In genomic region chr2:205570641-205571040, GRCh38 we compare ENCODE assay signal across 16 cellular contexts.
"Had no signal": no experiment of that assay in that cellular context is flagged by ENCODE, and none has a peak within 500 bp of the region (broad histone marks: within the 10 kb centered on the region; RNA-seq: fewer than 3 reads in every experiment).

No MANE protein-coding gene starts in this region.

- H3K27ac ChIP-seq: RWPE1, SJCRH30, SK-N-MC had no signal

- H3K36me3 ChIP-seq: MG63, SJCRH30 had no signal

- H3K4me3 ChIP-seq: MG63, SJCRH30, SK-N-MC had no signal

- DNase-seq: KBM-7, MG63, NCI-H1092 treated with DMSO at 0.1 percent for 48 hours, NCI-H1436, NCI-H187, NCI-H2029, NCI-H2081 treated with DMSO at 0.1 percent for 48 hours, NCI-H2171, NCI-H226, NCI-H446 treated with DMSO at 0.1 percent for 48 hours, NCI-H510A treated with DMSO at 0.1 percent for 48 hours, NCI-H526, SHP77 treated with DMSO at 0.1 percent for 48 hours, SJCRH30 had no signal

- H3K27me3 ChIP-seq: MG63, SJCRH30 had no signal

- H3K9me3 ChIP-seq: MG63 had no signal
